14 cellular contexts compared by ENCODE assay signal in genomic region chr19:49408816-49409440, GRCh38. TPM values are rescaled to one million over a fixed set of nuclear protein-coding genes. Genes with fewer than 3 reads are reported as not detected.
DNase-seq lines count a peak whose midpoint lies in the region; ATAC-seq and TF ChIP-seq lines count a peak whose summit lies in the region.
"Had no signal": no experiment of that assay in that cellular context is flagged by ENCODE, and none has a peak within 500 bp of the region (broad histone marks: within the 10 kb centered on the region; RNA-seq: fewer than 3 reads in every experiment).

No MANE protein-coding gene starts in this region.

- H3K4me1 Mint-ChIP-seq in activated CD4-positive, alpha-beta memory T cell treated with anti-CD3 and anti-CD28 coated beads for 36 hours (ENCODE audit: low read depth) = peaks cover 47% of the 10 kb centered on the region
- H3K4me1 Mint-ChIP-seq in naive thymus-derived CD4-positive, alpha-beta T cell = peaks cover 43 to 78% (median 56%) of the 10 kb centered on the region in 7 donors

- TF ChIP-seq EP300 in suprapubic skin (IDR thresholded peaks at IDR 0.05) = no peak

- POLR2A ChIA-PET in activated CD4-positive, alpha-beta memory T cell treated with anti-CD3 and anti-CD28 coated beads for 36 hours (lab: Charles Lee) = interaction anchor here (0.8 kb wide), 1 partner anchor 13 kb away, joined by 3 read pairs; no protein-coding TSS in a partner anchor
- POLR2A ChIA-PET in naive thymus-derived CD4-positive, alpha-beta T cell (lab: Charles Lee) = interaction anchor here (1.0 to 2.1 kb wide), 2 partner anchors 14 to 43 kb away, joined by 3 to 8 read pairs; partner anchors contain the start of genes PIH1D1 and PTH2

- H3K36me3 Mint-ChIP-seq in activated CD4-positive, alpha-beta memory T cell treated with anti-CD3 and anti-CD28 coated beads for 36 hours = no peaks in the 10 kb centered on the region
- peaks cover 0 to 6% (median 0%) of the 10 kb centered on the region in 5 donors for H3K36me3 Mint-ChIP-seq in naive thymus-derived CD4-positive, alpha-beta T cell

- no peak for TF ChIP-seq POLR2A in suprapubic skin (IDR thresholded peaks at IDR 0.05)

- TF ChIP-seq CTCF in suprapubic skin (IDR thresholded peaks at IDR 0.05) (no peak), mucosa of descending colon (IDR thresholded peaks at IDR 0.05) (no peak)

- DNase-seq in EL (peak; percentile 43), putamen (ENCODE audit: low spot score) (no peak), suprapubic skin (ENCODE audit: low spot score in 2 of 2) (no peak), mucosa of descending colon (no peak)
- no peak for DNase-seq in Jurkat, Clone E6-1 (ENCODE audit: low read depth, low spot score)
- DNase-seq in activated CD4-positive, alpha-beta memory T cell treated with anti-CD3 and anti-CD28 coated beads for 36 hours = no peak
- no peak for DNase-seq in naive thymus-derived CD4-positive, alpha-beta T cell
- DNase-seq: NCI-H2171, retina, uterus had no signal

- H3K36me3 ChIP-seq in naive thymus-derived CD4-positive, alpha-beta T cell (ENCODE audit: control insufficient read depth in 2 of 3, insufficient read depth in 3 of 3, low read length in 3 of 3) = no peaks in the 10 kb centered on the region
- no peaks in the 10 kb centered on the region for H3K36me3 ChIP-seq in suprapubic skin
- no peaks in the 10 kb centered on the region for H3K36me3 ChIP-seq in mucosa of descending colon (ENCODE audit: low read depth)
- H3K36me3 ChIP-seq: uterus had no signal

- H3K9me3 Mint-ChIP-seq in activated CD4-positive, alpha-beta memory T cell treated with anti-CD3 and anti-CD28 coated beads for 36 hours = no peaks in the 10 kb centered on the region
- peaks cover 0 to 2% (median 0%) of the 10 kb centered on the region in 11 donors for H3K9me3 Mint-ChIP-seq in naive thymus-derived CD4-positive, alpha-beta T cell

- H3K9me3 ChIP-seq in naive thymus-derived CD4-positive, alpha-beta T cell (ENCODE audit: control insufficient read depth in 2 of 3, low read length in 3 of 3) = no peaks in the 10 kb centered on the region
- H3K9me3 ChIP-seq in suprapubic skin = no peaks in the 10 kb centered on the region
- no peaks in the 10 kb centered on the region for H3K9me3 ChIP-seq in mucosa of descending colon
- H3K9me3 ChIP-seq: uterus had no signal

- no peaks in the 10 kb centered on the region for H3K27me3 ChIP-seq in naive thymus-derived CD4-positive, alpha-beta T cell (ENCODE audit: control insufficient read depth in 2 of 2, insufficient read depth in 2 of 2, low read length in 2 of 2)
- no peaks in the 10 kb centered on the region for H3K27me3 ChIP-seq in suprapubic skin
- H3K27me3 ChIP-seq: uterus had no signal

- no peaks in the 10 kb centered on the region for H3K27me3 Mint-ChIP-seq in activated CD4-positive, alpha-beta memory T cell treated with anti-CD3 and anti-CD28 coated beads for 36 hours
- H3K27me3 Mint-ChIP-seq in naive thymus-derived CD4-positive, alpha-beta T cell = peaks cover 0 to 4% (median 0%) of the 10 kb centered on the region in 5 donors

- H3K27ac ChIP-seq in naive thymus-derived CD4-positive, alpha-beta T cell (ENCODE audit: low read depth, low read length) = peak overlapping the region; percentile 6
- no peak overlapping the region for H3K27ac ChIP-seq in suprapubic skin
- H3K27ac ChIP-seq: uterus had no signal

- H3K4me3 ChIP-seq in Jurkat, Clone E6-1 (ENCODE audit: low read length) = peak overlapping the region; percentile 33
- peak overlapping the region; percentile 1 for H3K4me3 ChIP-seq in naive thymus-derived CD4-positive, alpha-beta T cell (ENCODE audit: low read length)
- H3K4me3 ChIP-seq in suprapubic skin (no peak overlapping the region), mucosa of descending colon (no peak overlapping the region)
- H3K4me3 ChIP-seq: lung, uterus had no signal

- intact Hi-C loops in activated CD4-positive, alpha-beta memory T cell treated with anti-CD3 and anti-CD28 coated beads for 36 hours (cut with micrococcal nuclease) = no loop called here
- intact Hi-C loops in naive thymus-derived CD4-positive, alpha-beta T cell (cut with micrococcal nuclease) = loop anchor here in 1 of 2 donors (2.0 to 5.0 kb wide), 2 partner anchors 16 to 33 kb away; partner anchors contain the start of genes GFY and SLC17A7
- intact Hi-C loops in mucosa of descending colon (cut with DNase I, micrococcal nuclease) = no loop called here

- ATAC-seq in naive thymus-derived CD4-positive, alpha-beta T cell = no peak
- ATAC-seq in mucosa of descending colon = no peak
- ATAC-seq: SK-N-SH treated with all-trans-retinoic acid at 6 μM for 48 hours had no signal

- peaks cover 16 to 39% of the 10 kb centered on the region in 2 donors for H3K4me1 ChIP-seq in naive thymus-derived CD4-positive, alpha-beta T cell (ENCODE audit: control insufficient read depth in 2 of 2, insufficient read depth in 2 of 2, low read length in 2 of 2)
- H3K4me1 ChIP-seq in suprapubic skin (no peaks in the 10 kb centered on the region), mucosa of descending colon (ENCODE audit: low read depth) (peaks cover 6% of the 10 kb centered on the region)
- H3K4me1 ChIP-seq: uterus had no signal

- WGBS in suprapubic skin = 88% methylated on average over 8 of the region's 8 CpGs

- peak overlapping the region; percentile 57 for H3K27ac Mint-ChIP-seq in activated CD4-positive, alpha-beta memory T cell treated with anti-CD3 and anti-CD28 coated beads for 36 hours
- H3K27ac Mint-ChIP-seq in naive thymus-derived CD4-positive, alpha-beta T cell = peak overlapping the region; percentile 77 to 92 (median 84)

- H3K4me3 Mint-ChIP-seq in activated CD4-positive, alpha-beta memory T cell treated with anti-CD3 and anti-CD28 coated beads for 36 hours = peak overlapping the region; percentile 44
- peak overlapping the region; percentile 34 to 86 (median 68) for H3K4me3 Mint-ChIP-seq in naive thymus-derived CD4-positive, alpha-beta T cell

- CTCF ChIA-PET in activated CD4-positive, alpha-beta memory T cell treated with anti-CD3 and anti-CD28 coated beads for 36 hours (lab: Charles Lee) = interaction anchor here (1.1 to 1.5 kb wide), 3 partner anchors 15 to 18 kb away, joined by 3 to 8 read pairs (median 5); no protein-coding TSS in a partner anchor
- CTCF ChIA-PET in naive thymus-derived CD4-positive, alpha-beta T cell (lab: Charles Lee) = interaction anchor here (0.8 to 1.3 kb wide), 2 partner anchors 27 to 43 kb away, joined by 3 read pairs; no protein-coding TSS in a partner anchor

RNA-seq across cellular contexts. Expression of gene PTH2, which starts 14.3 kb away (rescaled TPM):
- polyA plus RNA-seq in Jurkat, Clone E6-1 (2012; ENCODE audit: insufficient read depth, insufficient read length) = not detected
- not detected for total RNA-seq in activated CD4-positive, alpha-beta memory T cell treated with anti-CD3 and anti-CD28 coated beads for 36 hours
- total RNA-seq in naive thymus-derived CD4-positive, alpha-beta T cell = not detected
- polyA plus RNA-seq in naive thymus-derived CD4-positive, alpha-beta T cell = not detected
- total RNA-seq in suprapubic skin (not detected), mucosa of descending colon (not detected)
- total RNA-seq: chondrocyte, fibroblast of villous mesenchyme, lung, uterus had no signal
- polyA plus RNA-seq: lung had no signal

RNA-seq across cellular contexts. Expression of gene GFY, which starts 16.3 kb away (rescaled TPM):
- not detected for polyA plus RNA-seq in Jurkat, Clone E6-1 (2012; ENCODE audit: insufficient read depth, insufficient read length)
- not detected for total RNA-seq in activated CD4-positive, alpha-beta memory T cell treated with anti-CD3 and anti-CD28 coated beads for 36 hours
- not detected for total RNA-seq in naive thymus-derived CD4-positive, alpha-beta T cell
- not detected for polyA plus RNA-seq in naive thymus-derived CD4-positive, alpha-beta T cell
- total RNA-seq in suprapubic skin (not detected), mucosa of descending colon (not detected)
- total RNA-seq: chondrocyte, fibroblast of villous mesenchyme, lung, uterus had no signal
- polyA plus RNA-seq: lung had no signal

RNA-seq across cellular contexts. Expression of gene KASH5, which starts 20.9 kb away (rescaled TPM):
- not detected for polyA plus RNA-seq in Jurkat, Clone E6-1 (2012; ENCODE audit: insufficient read depth, insufficient read length)
- total RNA-seq in activated CD4-positive, alpha-beta memory T cell treated with anti-CD3 and anti-CD28 coated beads for 36 hours = 1 to 10 TPM; 2.3 to 2.6 TPM
- under 1 TPM in 3 of 5 experiments, not detected in 2; 0.27 to 0.97 (median 0.42) TPM for total RNA-seq in naive thymus-derived CD4-positive, alpha-beta T cell
- not detected for polyA plus RNA-seq in naive thymus-derived CD4-positive, alpha-beta T cell
- total RNA-seq in suprapubic skin (not detected), mucosa of descending colon (not detected)
- total RNA-seq: chondrocyte, fibroblast of villous mesenchyme had no signal

RNA-seq across cellular contexts. Expression of gene SLC17A7, which starts 32.4 kb away (rescaled TPM):
- polyA plus RNA-seq in Jurkat, Clone E6-1 (2012; ENCODE audit: insufficient read depth, insufficient read length) = 0.48 TPM
- under 1 TPM in 1 of 2 experiments, not detected in 1; 0.17 TPM for total RNA-seq in activated CD4-positive, alpha-beta memory T cell treated with anti-CD3 and anti-CD28 coated beads for 36 hours
- under 1 TPM in 2 of 5 experiments, not detected in 3; 0.12 to 0.22 TPM for total RNA-seq in naive thymus-derived CD4-positive, alpha-beta T cell
- polyA plus RNA-seq in naive thymus-derived CD4-positive, alpha-beta T cell = not detected
- total RNA-seq in suprapubic skin (1 to 10 TPM in 3 of 4 donors, under 1 TPM in 1; 0.60 to 1.2 (median 1.1) TPM), mucosa of descending colon (1 to 10 TPM in 1 of 3 donors, under 1 TPM in 2; 0.20 to 1.0 (median 0.51) TPM)
- total RNA-seq: fibroblast of villous mesenchyme had no signal

RNA-seq across cellular contexts. Expression of gene PIH1D1, which starts 42.7 kb away (rescaled TPM):
- 133 TPM for polyA plus RNA-seq in Jurkat, Clone E6-1 (2012; ENCODE audit: insufficient read depth, insufficient read length)
- total RNA-seq in activated CD4-positive, alpha-beta memory T cell treated with anti-CD3 and anti-CD28 coated beads for 36 hours = 100 to 1,000 TPM; 117 to 129 TPM
- total RNA-seq in naive thymus-derived CD4-positive, alpha-beta T cell = 100 to 1,000 TPM; 136 to 183 (median 159) TPM
- 10 to 100 TPM; 62.7 to 91.8 TPM for polyA plus RNA-seq in naive thymus-derived CD4-positive, alpha-beta T cell
- total RNA-seq in suprapubic skin = 100 to 1,000 TPM in 2 of 4 donors, 10 to 100 TPM in 2; 82.0 to 124 (median 104) TPM
- 10 to 100 TPM; 65.2 to 78.7 (median 76.6) TPM for total RNA-seq in mucosa of descending colon

Comparison
In these comparisons a context has a peak if more than half of its experiments do, and no peak if none do; other contexts are left out.
1. H3K4me3 ChIP-seq: peak in Jurkat, Clone E6-1 (single experiment) and naive thymus-derived CD4-positive, alpha-beta T cell (single experiment); none in suprapubic skin (single experiment) and mucosa of descending colon (single experiment).